In the genomic region with DNA sequence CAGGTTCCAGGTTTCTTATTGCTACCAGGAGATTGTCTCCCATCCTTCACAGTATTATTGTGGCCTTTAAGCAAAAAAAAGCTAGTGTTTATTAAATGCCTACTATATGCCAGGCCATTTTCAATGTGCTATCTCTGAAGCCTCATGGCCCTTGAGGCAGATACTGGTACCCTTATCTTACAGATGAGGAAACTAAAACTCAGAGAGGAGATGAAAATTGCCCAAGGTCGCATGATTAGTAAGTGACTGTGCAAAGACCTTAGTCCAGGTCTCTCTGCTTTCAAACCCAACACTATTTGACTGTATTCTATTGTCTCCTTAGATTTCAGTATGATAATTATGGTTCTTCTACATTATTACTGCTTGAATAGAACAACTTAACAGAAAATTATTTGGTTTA, we compare ENCODE assay signal across 8 cellular contexts.
"Had no signal": no experiment of that assay in that cellular context is flagged by ENCODE, and none has a peak within 500 bp of the region (broad histone marks: within the 10 kb centered on the region; RNA-seq: fewer than 3 reads in every experiment).

No MANE protein-coding gene starts in this region.

- ATAC-seq: GM12878 had no signal

- FAIRE-seq: G401.6, GM12878, GM12891, GM12892, GM18507, GM19239 had no signal

- H3K4me3 ChIP-seq: GM12878 had no signal

- DNase-seq: GDM1, GF-D8 had no signal
